Comparison of ENCODE assay signal across 40 cellular contexts in the genomic region with DNA sequence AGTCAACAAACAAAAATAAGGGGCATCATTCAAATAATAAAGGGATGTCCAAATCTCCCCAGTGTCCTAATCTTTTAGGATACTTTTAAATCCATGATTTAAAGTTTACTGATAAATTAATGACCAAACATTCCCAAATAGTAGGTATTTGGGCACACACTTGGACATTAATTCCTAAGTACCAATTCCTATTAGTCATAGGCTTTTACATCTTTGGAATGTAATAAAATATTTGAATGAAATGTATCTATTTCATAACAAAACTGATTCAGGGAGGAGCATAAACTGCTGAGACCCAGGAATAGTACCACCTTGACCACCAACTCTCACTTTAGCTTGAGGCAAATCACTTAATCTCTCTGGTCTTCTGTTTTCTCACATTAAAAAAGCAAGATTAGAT. TPM values are rescaled to one million over a fixed set of nuclear protein-coding genes. Genes with fewer than 3 reads are reported as not detected.
"Had no signal": no experiment of that assay in that cellular context is flagged by ENCODE, and none has a peak within 500 bp of the region (broad histone marks: within the 10 kb centered on the region; RNA-seq: fewer than 3 reads in every experiment).

No MANE protein-coding gene starts in this region.

- H3K27ac Mint-ChIP-seq: activated B cell treated with CpG ODN at 0.5 μM for 24 hours; activated CD4-positive, alpha-beta memory T cell treated with anti-CD3 and anti-CD28 coated beads for 36 hours; activated CD4-positive, alpha-beta T cell treated with anti-CD3 and anti-CD28 coated beads, Interleukin-2, amount 10 ng/mL, durations not matched to agents 24 days and 14 days; activated CD8-positive, alpha-beta T cell treated with anti-CD3 and anti-CD28 coated beads for 36 hours; activated naive CD4-positive, alpha-beta T cell treated with anti-CD3 and anti-CD28 coated beads, Interleukin-2, amount 50 U/mL, for 72 hours; activated naive CD8-positive, alpha-beta T cell treated with anti-CD3 and anti-CD28 coated beads for 36 hours; activated T-cell treated with anti-CD3 and anti-CD28 coated beads, Interleukin-2, amount 50 U/mL, for 72 hours; activated T-helper 1 cell treated with anti-CD3 and anti-CD28 coated beads, Interleukin-12 subunit alpha, Interleukin-12 subunit beta, Interleukin-2, Interleukin-4 antibody, amounts not matched to agents 30 ng/mL and 10 ng/mL and 1 ng/mL, durations not matched to agents 14 hours and 24 hours and 36 hours; activated T-helper 17 cell treated with anti-CD3 and anti-CD28 coated beads, Interleukin-2, amount 50 U/mL, for 72 hours; T-helper 1 cell treated with Interleukin-12 subunit alpha and Interleukin-12 subunit beta and Interleukin-4 antibody, amounts not matched to agents 30 μg/mL and 1 μg/mL, for 36 hours; T-helper 2 cell treated with Interferon-gamma antibody and Interleukin-4, amounts not matched to agents 5 μg/mL and 100 μg/mL, for 36 hours had no signal

- H3K36me3 Mint-ChIP-seq: activated CD4-positive, alpha-beta memory T cell treated with anti-CD3 and anti-CD28 coated beads for 36 hours; activated naive CD4-positive, alpha-beta T cell treated with anti-CD3 and anti-CD28 coated beads, Interleukin-2, amount 50 U/mL, for 72 hours; activated naive CD8-positive, alpha-beta T cell treated with anti-CD3 and anti-CD28 coated beads for 36 hours had no signal

- H3K4me1 Mint-ChIP-seq: activated B cell treated with CpG ODN at 0.5 μM for 24 hours; activated CD4-positive, alpha-beta T cell treated with anti-CD3 and anti-CD28 coated beads, Interleukin-2, amount 10 ng/mL, durations not matched to agents 24 days and 14 days; activated naive CD8-positive, alpha-beta T cell treated with anti-CD3 and anti-CD28 coated beads for 36 hours; activated T-helper 17 cell treated with anti-CD3 and anti-CD28 coated beads, Interleukin-2, amount 50 U/mL, for 72 hours; central memory CD8-positive, alpha-beta T cell had no signal

- H3K4me3 Mint-ChIP-seq: activated B cell treated with CpG ODN at 0.5 μM for 24 hours; activated CD4-positive, alpha-beta memory T cell treated with anti-CD3 and anti-CD28 coated beads for 36 hours; activated CD4-positive, alpha-beta T cell treated with anti-CD3 and anti-CD28 coated beads, Interleukin-2, amount 10 ng/mL, durations not matched to agents 24 days and 14 days; activated CD8-positive, alpha-beta T cell treated with anti-CD3 and anti-CD28 coated beads for 36 hours; activated naive CD4-positive, alpha-beta T cell treated with anti-CD3 and anti-CD28 coated beads for 36 hours; activated naive CD8-positive, alpha-beta T cell treated with anti-CD3 and anti-CD28 coated beads for 36 hours; activated T-cell treated with anti-CD3 and anti-CD28 coated beads, Interleukin-2, amount 50 U/mL, for 4 hours; activated T-cell treated with anti-CD3 and anti-CD28 coated beads, Interleukin-2, amount 50 U/mL, for 72 hours; activated T-helper 1 cell treated with anti-CD3 and anti-CD28 coated beads, Interleukin-12 subunit alpha, Interleukin-12 subunit beta, Interleukin-2, Interleukin-4 antibody, amounts not matched to agents 30 ng/mL and 10 ng/mL and 1 ng/mL, durations not matched to agents 14 hours and 24 hours and 36 hours; activated T-helper 17 cell treated with anti-CD3 and anti-CD28 coated beads, Interleukin-2, amount 50 U/mL, for 72 hours; central memory CD8-positive, alpha-beta T cell; T-helper 1 cell treated with Interleukin-12 subunit alpha and Interleukin-12 subunit beta and Interleukin-4 antibody, amounts not matched to agents 30 μg/mL and 1 μg/mL, for 36 hours; T-helper 2 cell treated with Interferon-gamma antibody and Interleukin-4, amounts not matched to agents 5 μg/mL and 100 μg/mL, for 36 hours had no signal

- H3K36me3 ChIP-seq: adrenal gland, brain microvascular endothelial cell, cardiac muscle cell had no signal

- H3K9me3 Mint-ChIP-seq: activated B cell treated with CpG ODN at 0.5 μM for 24 hours; activated CD4-positive, alpha-beta memory T cell treated with anti-CD3 and anti-CD28 coated beads for 36 hours; activated CD4-positive, alpha-beta T cell treated with anti-CD3 and anti-CD28 coated beads, Interleukin-2, amount 10 ng/mL, durations not matched to agents 24 days and 14 days; activated CD8-positive, alpha-beta T cell treated with anti-CD3 and anti-CD28 coated beads for 36 hours; activated naive CD4-positive, alpha-beta T cell treated with anti-CD3 and anti-CD28 coated beads for 36 hours; activated naive CD4-positive, alpha-beta T cell treated with anti-CD3 and anti-CD28 coated beads, Interleukin-2, amount 50 U/mL, for 72 hours; activated naive CD8-positive, alpha-beta T cell treated with anti-CD3 and anti-CD28 coated beads for 36 hours; activated T-cell treated with anti-CD3 and anti-CD28 coated beads, Interleukin-2, amount 50 U/mL, for 4 hours; activated T-cell treated with anti-CD3 and anti-CD28 coated beads, Interleukin-2, amount 50 U/mL, for 72 hours; activated T-helper 1 cell treated with anti-CD3 and anti-CD28 coated beads, Interleukin-12 subunit alpha, Interleukin-12 subunit beta, Interleukin-2, Interleukin-4 antibody, amounts not matched to agents 30 ng/mL and 10 ng/mL and 1 ng/mL, durations not matched to agents 14 hours and 24 hours and 36 hours; activated T-helper 17 cell treated with anti-CD3 and anti-CD28 coated beads, Interleukin-2, amount 50 U/mL, for 72 hours; central memory CD8-positive, alpha-beta T cell; T-helper 1 cell treated with Interleukin-12 subunit alpha and Interleukin-12 subunit beta and Interleukin-4 antibody, amounts not matched to agents 30 μg/mL and 1 μg/mL, for 36 hours; T-helper 2 cell treated with Interferon-gamma antibody and Interleukin-4, amounts not matched to agents 5 μg/mL and 100 μg/mL, for 36 hours had no signal

- DNase-seq: activated B cell treated with CpG ODN at 0.5 μM for 24 hours; activated CD4-positive, alpha-beta memory T cell treated with anti-CD3 and anti-CD28 coated beads for 36 hours; activated CD4-positive, alpha-beta T cell treated with anti-CD3 and anti-CD28 coated beads for 4 hours; activated CD4-positive, alpha-beta T cell treated with anti-CD3 and anti-CD28 coated beads, Interleukin-2, amount 10 ng/mL, durations not matched to agents 24 days and 14 days; activated CD4-positive, alpha-beta T cell treated with anti-CD3 and anti-CD28 coated beads, Interleukin-2, amount 50 U/mL, for 1 hour; activated CD4-positive, alpha-beta T cell treated with anti-CD3 and anti-CD28 coated beads, Interleukin-2, amount 50 U/mL, for 4 hours; activated CD4-positive, CD25-positive, alpha-beta regulatory T cell treated with anti-CD3 and anti-CD28 coated beads, Interleukin-2, amount 50 U/mL, for 72 hours; activated CD8-positive, alpha-beta memory T cell treated with anti-CD3 and anti-CD28 coated beads, Interleukin-2, amount 50 U/mL, for 4 hours; activated CD8-positive, alpha-beta T cell treated with anti-CD3 and anti-CD28 coated beads for 36 hours; activated effector memory CD4-positive, alpha-beta T cell treated with anti-CD3 and anti-CD28 coated beads, Interleukin-2, amount 50 U/mL, for 16 hours; activated gamma-delta T cell treated with Interleukin-2 at 50 U/mL for 16 hours; activated naive CD4-positive, alpha-beta T cell; activated naive CD4-positive, alpha-beta T cell treated with anti-CD3 and anti-CD28 coated beads for 36 hours; activated naive CD4-positive, alpha-beta T cell treated with anti-CD3 and anti-CD28 coated beads, Interleukin-2, amount 50 U/mL, for 16 hours; activated naive CD8-positive, alpha-beta T cell treated with anti-CD3 and anti-CD28 coated beads for 36 hours; activated T-cell treated with anti-CD3 and anti-CD28 coated beads for 4 hours; activated T-cell treated with anti-CD3 and anti-CD28 coated beads, Interleukin-2, amount 50 U/mL, for 1 hour; activated T-cell treated with anti-CD3 and anti-CD28 coated beads, Interleukin-2, amount 50 U/mL, for 4 hours; activated T-cell treated with anti-CD3 and anti-CD28 coated beads, Interleukin-2, amount 50 U/mL, for 72 hours; adrenal gland; amniotic stem cell; aorta; body of pancreas; brain microvascular endothelial cell; caudate nucleus; cerebellar nuclear complex; T-helper 1 cell; T-helper 2 cell; T-helper 9 cell had no signal

- H3K27me3 Mint-ChIP-seq: activated B cell treated with CpG ODN at 0.5 μM for 24 hours had no signal

- H3K27me3 ChIP-seq: adrenal gland, body of pancreas, brain microvascular endothelial cell, cardiac muscle cell had no signal

- H3K4me3 ChIP-seq: adrenal gland, body of pancreas, cardiac muscle cell had no signal

- H3K4me1 ChIP-seq: adrenal gland, body of pancreas had no signal

- H3K27ac ChIP-seq: adrenal gland, body of pancreas, brain microvascular endothelial cell, cardiac muscle cell, VCaP had no signal

- H3K9me3 ChIP-seq: adrenal gland, body of pancreas had no signal

RNA-seq across cellular contexts. Expression of gene VGLL2, which starts 44.3 kb away (rescaled TPM):
- total RNA-seq: activated B cell treated with CpG ODN at 0.5 μM for 24 hours; activated CD4-positive, alpha-beta memory T cell treated with anti-CD3 and anti-CD28 coated beads for 36 hours; activated CD4-positive, alpha-beta T cell treated with anti-CD3 and anti-CD28 coated beads, Interleukin-2, amount 10 ng/mL, durations not matched to agents 24 days and 14 days; activated CD8-positive, alpha-beta memory T cell treated with anti-CD3 and anti-CD28 coated beads for 36 hours; activated CD8-positive, alpha-beta T cell treated with anti-CD3 and anti-CD28 coated beads for 36 hours; activated naive CD4-positive, alpha-beta T cell treated with anti-CD3 and anti-CD28 coated beads for 36 hours; activated naive CD4-positive, alpha-beta T cell treated with anti-CD3 and anti-CD28 coated beads, Interleukin-2, amount 50 U/mL, for 72 hours; activated naive CD8-positive, alpha-beta T cell treated with anti-CD3 and anti-CD28 coated beads for 36 hours; activated T-cell treated with anti-CD3 and anti-CD28 coated beads, Interleukin-2, amount 50 U/mL, for 4 hours; activated T-cell treated with anti-CD3 and anti-CD28 coated beads, Interleukin-2, amount 50 U/mL, for 72 hours; activated T-helper 1 cell treated with anti-CD3 and anti-CD28 coated beads, Interleukin-12 subunit alpha, Interleukin-12 subunit beta, Interleukin-2, Interleukin-4 antibody, amounts not matched to agents 30 ng/mL and 10 ng/mL and 1 ng/mL, durations not matched to agents 14 hours and 24 hours and 36 hours; activated T-helper 17 cell treated with anti-CD3 and anti-CD28 coated beads, Interleukin-2, amount 50 U/mL, for 72 hours; adrenal gland; aorta; bronchial epithelial cell; cardiac muscle cell; chondrocyte had no signal
